ENCODE assay signal across 17 cellular contexts in the genomic region with DNA sequence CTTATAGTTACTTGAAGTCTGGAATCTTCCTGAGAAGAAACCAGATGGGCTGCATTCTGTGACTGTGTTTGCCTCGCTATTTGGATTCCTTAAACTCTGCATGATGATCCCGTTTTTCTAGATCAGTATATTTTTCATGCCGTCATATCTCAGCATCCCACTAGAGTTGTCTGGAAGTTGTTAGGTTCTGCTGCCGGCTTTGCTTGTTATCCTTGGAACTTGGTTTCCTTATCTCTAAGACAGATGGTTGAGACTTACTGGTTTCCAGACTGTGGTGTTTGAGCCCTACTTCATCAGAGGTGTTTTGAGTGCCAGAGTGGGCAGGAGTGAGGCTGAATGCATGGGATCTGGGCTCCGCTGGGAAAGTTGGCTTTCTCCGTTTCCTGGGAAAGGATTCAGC.
"Had no signal": no experiment of that assay in that cellular context is flagged by ENCODE, and none has a peak within 500 bp of the region (broad histone marks: within the 10 kb centered on the region; RNA-seq: fewer than 3 reads in every experiment).

No MANE protein-coding gene starts in this region.

- H3K4me3 Mint-ChIP-seq: activated CD4-positive, alpha-beta memory T cell treated with anti-CD3 and anti-CD28 coated beads for 36 hours; activated T-cell treated with anti-CD3 and anti-CD28 coated beads, Interleukin-2, amount 50 U/mL, for 72 hours; dendritic cell treated with granulocyte-macrophage colony-stimulating factor and Interleukin-4, amounts not matched to agents 40 ng/mL and 50 ng/mL, for 4 days; effector memory CD8-positive, alpha-beta T cell; naive thymus-derived CD8-positive, alpha-beta T cell had no signal

- H3K27ac Mint-ChIP-seq: activated CD4-positive, alpha-beta memory T cell treated with anti-CD3 and anti-CD28 coated beads for 36 hours; effector memory CD8-positive, alpha-beta T cell had no signal

- H3K9me3 Mint-ChIP-seq: activated CD4-positive, alpha-beta memory T cell treated with anti-CD3 and anti-CD28 coated beads for 36 hours; activated naive CD4-positive, alpha-beta T cell treated with anti-CD3 and anti-CD28 coated beads, Interleukin-2, amount 50 U/mL, for 72 hours; activated T-cell treated with anti-CD3 and anti-CD28 coated beads, Interleukin-2, amount 50 U/mL, for 72 hours; dendritic cell treated with granulocyte-macrophage colony-stimulating factor and Interleukin-4, amounts not matched to agents 40 ng/mL and 50 ng/mL, for 4 days; effector memory CD8-positive, alpha-beta T cell; naive thymus-derived CD8-positive, alpha-beta T cell had no signal

- H3K36me3 Mint-ChIP-seq: activated naive CD4-positive, alpha-beta T cell treated with anti-CD3 and anti-CD28 coated beads, Interleukin-2, amount 50 U/mL, for 72 hours had no signal

- DNase-seq: activated CD4-positive, alpha-beta memory T cell treated with anti-CD3 and anti-CD28 coated beads for 36 hours; activated gamma-delta T cell; activated T-cell treated with anti-CD3 and anti-CD28 coated beads, Interleukin-2, amount 50 U/mL, for 72 hours; cerebellar nuclear complex; effector memory CD8-positive, alpha-beta T cell; gastrocnemius medialis; islet precursor cell; naive thymus-derived CD8-positive, alpha-beta T cell; nucleus accumbens; posterior cingulate gyrus; retina; stimulated activated CD4-positive, alpha-beta T cell treated with anti-CD3 and anti-CD28 coated beads, Interleukin-12 subunit alpha, Interleukin-12 subunit beta, amount 100 ng/mL, for 4 hours; stimulated activated CD4-positive, alpha-beta T cell treated with anti-CD3 and anti-CD28 coated beads, Interleukin-2, amount 100 ng/mL, for 24 hours; tibial artery; uterus had no signal

- H3K27me3 Mint-ChIP-seq: activated CD4-positive, alpha-beta memory T cell treated with anti-CD3 and anti-CD28 coated beads for 36 hours; dendritic cell treated with granulocyte-macrophage colony-stimulating factor and Interleukin-4, amounts not matched to agents 40 ng/mL and 50 ng/mL, for 4 days; effector memory CD8-positive, alpha-beta T cell; naive thymus-derived CD8-positive, alpha-beta T cell had no signal

- ATAC-seq: activated naive CD4-positive, alpha-beta T cell treated with anti-CD3 and anti-CD28 coated beads, Interleukin-2, amount 50 U/mL, for 72 hours; activated T-cell treated with anti-CD3 and anti-CD28 coated beads, Interleukin-2, amount 50 U/mL, for 72 hours; effector memory CD8-positive, alpha-beta T cell; gastrocnemius medialis; naive thymus-derived CD8-positive, alpha-beta T cell had no signal
